Comparison of ENCODE assay signal across 9 cellular contexts in genomic region chr10:110659558-110659957, GRCh38. TPM values are rescaled to one million over a fixed set of nuclear protein-coding genes. Genes with fewer than 3 reads are reported as not detected.
"Had no signal": no experiment of that assay in that cellular context is flagged by ENCODE, and none has a peak within 500 bp of the region (broad histone marks: within the 10 kb centered on the region; RNA-seq: fewer than 3 reads in every experiment).

No MANE protein-coding gene starts in this region.

- H3K27ac ChIP-seq: GM23248 had no signal

- H3K4me3 Mint-ChIP-seq: H9 had no signal

- H3K9me3 Mint-ChIP-seq: H9 had no signal

- H2AFZ ChIP-seq: GM23248 had no signal

- H3K4me3 ChIP-seq: GM23248 had no signal

- H3K27ac Mint-ChIP-seq: H9 had no signal

- DNase-seq: GM23248, H9, HCEC 1CT, IMR-90, KBM-7 had no signal

- FAIRE-seq: H1, H54, HTR-8/SVneo had no signal

- H3K9ac ChIP-seq: GM23248 had no signal

RNA-seq across cellular contexts. Expression of gene RBM20, which starts 15.4 kb away (rescaled TPM):
- total RNA-seq: GM23248, HT-29 had no signal
